ENCODE assay signal across 8 cellular contexts in genomic region chr3:43161684-43162512, GRCh38. TPM values are rescaled to one million over a fixed set of nuclear protein-coding genes. Genes with fewer than 3 reads are reported as not detected.
DNase-seq lines count a peak whose midpoint lies in the region; ATAC-seq and TF ChIP-seq lines count a peak whose summit lies in the region.

No MANE protein-coding gene starts in this region.

- no peaks in the 10 kb centered on the region for H3K27me3 ChIP-seq in cardiac muscle cell
- H3K27me3 ChIP-seq in neural progenitor cell, result no peaks in the 10 kb centered on the region

- peaks cover 15% of the 10 kb centered on the region for H3K9me3 Mint-ChIP-seq in neural progenitor cell

- no peaks in the 10 kb centered on the region for H3K4me1 Mint-ChIP-seq in neural progenitor cell

- no peaks in the 10 kb centered on the region for H3K79me2 ChIP-seq in neural progenitor cell (ENCODE audit: low read depth)

- intact Hi-C loops in Right ventricle myocardium inferior (cut with DNase I), result loop anchor here (1.0 to 10.0 kb wide), 4 partner anchors 83 to 341 kb away; partner anchors contain the start of gene SNRK

- ATAC-seq in Right ventricle myocardium inferior, result no peak
- peak; percentile 92 for ATAC-seq in SK-N-SH treated with all-trans-retinoic acid at 6 μM for 48 hours
- no peak for ATAC-seq in HG03442 (IDR thresholded peaks at IDR 0.05; ENCODE audit: unreplicated experiment)

- H3K9me3 ChIP-seq in cardiac muscle cell (ENCODE audit: low read depth) (no peaks in the 10 kb centered on the region), neural progenitor cell (ENCODE audit: low read depth) (no peaks in the 10 kb centered on the region)

- H3K9ac ChIP-seq in neural progenitor cell, result no peak overlapping the region

- H3K27ac ChIP-seq in cardiac muscle cell (no peak overlapping the region), neural progenitor cell (no peak overlapping the region)

- H3K4me1 ChIP-seq in cardiac muscle cell (ENCODE audit: low read depth) (no peaks in the 10 kb centered on the region), neural progenitor cell (no peaks in the 10 kb centered on the region)

- no peaks in the 10 kb centered on the region for H3K36me3 ChIP-seq in cardiac muscle cell
- H3K36me3 ChIP-seq in neural progenitor cell, result no peaks in the 10 kb centered on the region

- H3F3A ChIP-seq in neural progenitor cell (ENCODE audit: low read depth), result no peaks in the 10 kb centered on the region

- H3K4me3 ChIP-seq in cardiac muscle cell (no peak overlapping the region), neural progenitor cell (no peak overlapping the region)

- H3K4me3 Mint-ChIP-seq in neural progenitor cell, result no peak overlapping the region

- peak; percentile 37 to 76 for DNase-seq in cardiac muscle cell (ENCODE audit: low read depth in 1 of 2, low spot score in 1 of 2)
- DNase-seq in Right ventricle myocardium inferior (ENCODE audit: missing footprints), result no peak
- peak; percentile 61 for DNase-seq in epidermal melanocyte (ENCODE audit: insufficient read length, low spot score)
- peak; percentile 34 for DNase-seq in neural progenitor cell (ENCODE audit: low spot score)
- DNase-seq in stimulated activated CD4-positive, alpha-beta T cell treated with anti-CD3 and anti-CD28 coated beads, Interleukin-2, amount 100 ng/mL, for 24 hours, result no peak
- no peak for DNase-seq in NCI-H1105 treated with DMSO at 0.1 percent for 48 hours (lab: John Stamatoyannopoulos, UW)

- H4K20me1 ChIP-seq in neural progenitor cell (ENCODE audit: low read depth), result no peaks in the 10 kb centered on the region

- peaks cover 2% of the 10 kb centered on the region for H3K36me3 Mint-ChIP-seq in neural progenitor cell

- H3K27me3 Mint-ChIP-seq in neural progenitor cell (ENCODE audit: insufficient read depth, low read depth), result no peaks in the 10 kb centered on the region

- no peak overlapping the region for H3K4me2 ChIP-seq in neural progenitor cell

- peak overlapping the region; percentile 67 for H2AFZ ChIP-seq in neural progenitor cell (replicated peaks)

- peak; percentile 47 for TF ChIP-seq CTCF in cardiac muscle cell (IDR thresholded peaks at IDR 0.05; ENCODE audit: low read depth, low read length)
- TF ChIP-seq CTCF in neural progenitor cell (IDR thresholded peaks at IDR 0.05), result peak; percentile 58

- no peak overlapping the region for H3K27ac Mint-ChIP-seq in neural progenitor cell

TF ChIP-seq in SK-N-SH treated with all-trans-retinoic acid at 6 μM for 48 hours, 23 proteins besides CTCF, POLR2A, EP300 and RAD21:
- TF ChIP-seq OSR1 (CRISPR knock-in tag; IDR thresholded peaks at IDR 0.05), result no peak
- no peak for TF ChIP-seq SNAI2 (CRISPR knock-in tag; IDR thresholded peaks at IDR 0.05)
- no peak for TF ChIP-seq TOX (CRISPR knock-in tag; IDR thresholded peaks at IDR 0.05; ENCODE audit: borderline replicate concordance)
- no peak for TF ChIP-seq POU6F1 (CRISPR knock-in tag; IDR thresholded peaks at IDR 0.05; ENCODE audit: borderline replicate concordance, low read depth)
- TF ChIP-seq ZNF70 (CRISPR knock-in tag; IDR thresholded peaks at IDR 0.05), result no peak
- TF ChIP-seq RARB (CRISPR knock-in tag; IDR thresholded peaks at IDR 0.05), result no peak
- no peak for TF ChIP-seq CSRNP3 (CRISPR knock-in tag; IDR thresholded peaks at IDR 0.05)
- TF ChIP-seq ZFP30 (CRISPR knock-in tag; IDR thresholded peaks at IDR 0.05), result no peak
- no peak for TF ChIP-seq CREB5 (CRISPR knock-in tag; IDR thresholded peaks at IDR 0.05; ENCODE audit: low read depth)
- no peak for TF ChIP-seq GLIS3 (CRISPR knock-in tag; IDR thresholded peaks at IDR 0.05)
- no peak for TF ChIP-seq PATZ1 (CRISPR knock-in tag; IDR thresholded peaks at IDR 0.05; ENCODE audit: borderline replicate concordance)
- TF ChIP-seq ARNTL (CRISPR knock-in tag; IDR thresholded peaks at IDR 0.05; ENCODE audit: borderline replicate concordance, low read depth), result no peak
- no peak for TF ChIP-seq ISL1 (CRISPR knock-in tag; IDR thresholded peaks at IDR 0.05)
- TF ChIP-seq ZFP3 (CRISPR knock-in tag; IDR thresholded peaks at IDR 0.05), result no peak
- no peak for TF ChIP-seq ZNF565 (CRISPR knock-in tag; conservative IDR thresholded peaks at IDR 0.05; ENCODE audit: low read depth)
- no peak for TF ChIP-seq ZC3H10 (CRISPR knock-in tag; IDR thresholded peaks at IDR 0.05)

RNA-seq across cellular contexts. Expression of gene POMGNT2, which starts 56.0 kb away (rescaled TPM):
- 22.4 and 32.7 TPM in 2 replicates for total RNA-seq in cardiac muscle cell
- polyA plus RNA-seq in cardiac muscle cell, result 18.4 and 28.0 TPM in 2 replicates
- total RNA-seq in Right ventricle myocardium inferior, result 23.0 TPM
- total RNA-seq in neural progenitor cell (ENCODE audit: low replicate concordance), result 13.2 and 28.8 TPM in 2 replicates

Comparison
In these comparisons a context has a peak if more than half of its experiments do, and no peak if none do; other contexts are left out.
1. DNase-seq: peak in cardiac muscle cell (2 of 2), epidermal melanocyte (single experiment) and neural progenitor cell (single experiment); none in Right ventricle myocardium inferior (single experiment), stimulated activated CD4-positive, alpha-beta T cell treated with anti-CD3 and anti-CD28 coated beads, Interleukin-2, amount 100 ng/mL, for 24 hours (0 of 2) and NCI-H1105 treated with DMSO at 0.1 percent for 48 hours (single experiment).